In the genomic region with DNA sequence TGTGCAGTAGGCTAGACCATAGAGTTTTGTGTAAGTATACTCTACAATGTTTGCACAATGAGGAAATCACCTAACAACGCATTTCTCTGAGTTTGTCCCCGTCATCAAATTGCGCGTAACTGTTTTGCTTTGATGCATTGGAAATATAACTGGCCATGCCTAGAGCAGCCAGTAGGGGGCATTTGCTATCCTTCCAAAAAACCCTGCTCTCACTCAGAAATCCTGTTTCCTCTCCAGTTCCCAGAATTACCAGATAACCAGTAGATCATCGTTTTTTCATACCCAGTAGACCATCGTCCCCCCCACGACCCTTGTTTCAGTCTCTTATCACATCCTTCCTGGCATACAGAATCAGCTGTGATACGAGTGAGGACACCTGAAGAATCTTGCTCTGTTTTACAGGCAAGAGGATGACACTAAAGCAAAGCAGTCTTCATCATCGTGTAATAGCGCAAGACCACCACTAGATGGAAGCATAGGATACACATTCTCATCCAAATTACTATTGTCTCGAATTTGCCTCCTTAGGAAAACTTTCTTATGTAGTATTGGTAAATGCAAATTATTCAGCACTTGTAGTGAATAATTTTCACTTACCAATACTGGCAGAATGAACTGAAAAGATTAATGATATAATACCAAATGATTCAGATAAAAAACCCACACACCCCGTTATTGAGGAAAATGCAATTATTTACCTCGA, we compare ENCODE assay signal across 8 cellular contexts. TPM values are rescaled to one million over a fixed set of nuclear protein-coding genes. Genes with fewer than 3 reads are reported as not detected.
DNase-seq lines count a peak whose midpoint lies in the region; ATAC-seq, FAIRE-seq and TF ChIP-seq lines count a peak whose summit lies in the region.

No MANE protein-coding gene starts in this region.

- H3K27ac ChIP-seq in adrenal gland (no peak overlapping the region), rectal smooth muscle tissue (ENCODE audit: low read depth, low read length) (no peak overlapping the region), aorta (ENCODE audit: low read depth in 1 of 2, low read length in 2 of 2) (no peak overlapping the region)

- DNase-seq in GM12892 (ENCODE audit: insufficient read length) (no peak), NCI-H1417 (lab: John Stamatoyannopoulos, UW) (peak; percentile 71 to 95 (median 89)), SW480 (ENCODE audit: low spot score) (peak; percentile 82), adrenal gland (peak; percentile 45 to 76 (median 54)), left ventricle myocardium superior (peak; percentile 28), aorta (peak in 1 of 2 donors; percentile 58)

- H3K9me3 ChIP-seq in adrenal gland (replicated peaks in 1 of 3) = no peaks in the 10 kb centered on the region
- no peaks in the 10 kb centered on the region for H3K9me3 ChIP-seq in aorta (ENCODE audit: control insufficient read depth, low read length)

- no peak overlapping the region for H3K9ac ChIP-seq in rectal smooth muscle tissue (ENCODE audit: low read length)

- H3K27me3 ChIP-seq in adrenal gland (peaks cover 11% of the 10 kb centered on the region), rectal smooth muscle tissue (ENCODE audit: control insufficient read depth, insufficient read depth, low read length) (no peaks in the 10 kb centered on the region), aorta (ENCODE audit: control insufficient read depth in 1 of 2, insufficient read depth in 2 of 2, low read length in 1 of 2) (no peaks in the 10 kb centered on the region)

- WGBS in adrenal gland, 4 donors = 13 to 15% (median 13%) methylated on average over 13 of the region's 13 CpGs
- WGBS in aorta, 2 donors = 15% methylated on average over 13 of the region's 13 CpGs

- TF ChIP-seq CTCF in adrenal gland (IDR thresholded peaks at IDR 0.05) = peak; percentile 75 to 97 (median 84)

- ATAC-seq in HG02840 (IDR thresholded peaks at IDR 0.05; ENCODE audit: low FRiP score, unreplicated experiment) (peak; percentile 97), left ventricle myocardium superior (peak; percentile 88), aorta (ENCODE audit: low FRiP score) (peak; percentile 91)

- H3K4me3 ChIP-seq in adrenal gland (peak overlapping the region in 1 of 4 donors; percentile 45), rectal smooth muscle tissue (ENCODE audit: low read length) (peak overlapping the region; percentile 63), aorta (ENCODE audit: low read length in 2 of 2) (no peak overlapping the region)

- H3K36me3 ChIP-seq in adrenal gland (replicated peaks in 1 of 2) (no peaks in the 10 kb centered on the region), rectal smooth muscle tissue (ENCODE audit: control insufficient read depth, insufficient read depth, low read length) (no peaks in the 10 kb centered on the region), aorta (ENCODE audit: control insufficient read depth in 1 of 2, insufficient read depth in 2 of 2, low read length in 1 of 2) (no peaks in the 10 kb centered on the region)

- no peaks in the 10 kb centered on the region for H3K4me1 ChIP-seq in adrenal gland (replicated peaks in 1 of 2)
- H3K4me1 ChIP-seq in rectal smooth muscle tissue (ENCODE audit: control insufficient read depth, insufficient read depth, low read length) = no peaks in the 10 kb centered on the region
- H3K4me1 ChIP-seq in aorta (ENCODE audit: control insufficient read depth in 1 of 2, insufficient read depth in 2 of 2, low read length in 2 of 2) = no peaks in the 10 kb centered on the region

- intact Hi-C loops in adrenal gland (cut with DNase I) = loop anchor here (5.0 kb wide), 1 partner anchor 288 kb away; no protein-coding TSS in a partner anchor
- intact Hi-C loops in left ventricle myocardium superior (cut with micrococcal nuclease) = loop anchor here (2.0 kb wide), 1 partner anchor 289 kb away; no protein-coding TSS in a partner anchor
- intact Hi-C loops in aorta (cut with DNase I) = loop anchor here (5.0 to 10.0 kb wide), 2 partner anchors 288 to 295 kb away; no protein-coding TSS in a partner anchor

- TF ChIP-seq POLR2A in GM12892 (IDR thresholded peaks at IDR 0.05; ENCODE audit: low read depth, low read length) (no peak), adrenal gland (IDR thresholded peaks at IDR 0.05) (no peak)

- FAIRE-seq in GM12892 (lab: Jason Lieb, UNC) = peak; percentile 97

RNA-seq across cellular contexts. Expression of gene GABRR3, which starts 4.4 kb away (rescaled TPM):
- polyA plus RNA-seq in GM12892 (2012; ENCODE audit: missing spikeins) = not detected
- under 1 TPM in 1 of 8 donors, not detected in 7; under 0.01 TPM for total RNA-seq in adrenal gland
- not detected for polyA plus RNA-seq in adrenal gland
- not detected for total RNA-seq in left ventricle myocardium superior
- not detected for total RNA-seq in aorta
- polyA plus RNA-seq in aorta = not detected

RNA-seq across cellular contexts. Expression of gene OR5AC2, which starts 47.5 kb away (rescaled TPM):
- not detected for polyA plus RNA-seq in GM12892 (2012; ENCODE audit: missing spikeins)
- total RNA-seq in adrenal gland (not detected), left ventricle myocardium superior (not detected), aorta (not detected)
- polyA plus RNA-seq in adrenal gland (not detected), aorta (not detected)
